8 cellular contexts compared by ENCODE assay signal in the genomic region with DNA sequence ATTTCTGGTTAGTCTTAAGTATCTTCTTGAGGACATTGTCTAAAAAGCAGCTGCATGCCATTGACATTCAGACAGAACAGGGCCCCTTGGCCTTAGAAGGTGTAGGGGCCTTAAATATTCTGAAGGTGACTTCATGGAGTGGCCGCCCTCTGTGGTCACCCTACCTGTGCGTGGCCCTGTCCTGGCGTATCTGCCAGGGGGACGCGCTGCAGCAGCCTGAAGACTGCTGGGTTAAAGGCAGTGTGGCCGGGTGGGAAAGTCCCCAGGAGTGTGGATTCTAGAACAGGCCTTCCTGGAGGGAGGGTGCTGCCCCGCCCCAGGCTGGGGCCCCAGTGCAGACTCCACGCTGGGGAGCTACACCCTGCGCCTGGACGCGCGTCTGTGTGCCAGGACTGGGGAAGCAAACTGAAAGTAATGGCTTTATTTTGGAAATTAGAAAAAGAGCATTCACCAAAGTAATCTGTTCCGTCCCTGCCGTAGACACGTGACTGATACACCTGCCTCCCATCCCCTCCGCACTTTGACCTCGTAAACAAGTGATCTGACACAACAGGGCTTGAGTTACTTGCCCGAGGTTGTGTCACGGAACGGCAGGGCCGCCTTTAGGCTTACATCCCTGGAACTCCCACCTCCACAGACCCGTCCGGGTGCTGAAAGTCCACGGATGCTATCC. TPM values are rescaled to one million over a fixed set of nuclear protein-coding genes. Genes with fewer than 3 reads are reported as not detected.
DNase-seq lines count a peak whose midpoint lies in the region; ATAC-seq and TF ChIP-seq lines count a peak whose summit lies in the region.

No MANE protein-coding gene starts in this region.

- H3K4me3 Mint-ChIP-seq in stimulated activated naive CD8-positive, alpha-beta T cell treated with anti-CD3 and anti-CD28 coated beads, Interleukin-15, amount 100 ng/mL, for 72 hours: peak overlapping the region; percentile 84

- H3K4me3 ChIP-seq in breast epithelium: peak overlapping the region; percentile 75 to 93 (median 89)

- no peak for TF ChIP-seq CTCF in breast epithelium (IDR thresholded peaks at IDR 0.05)

- no peaks in the 10 kb centered on the region for H3K36me3 ChIP-seq in breast epithelium

- H3K4me1 Mint-ChIP-seq in stimulated activated naive CD8-positive, alpha-beta T cell treated with anti-CD3 and anti-CD28 coated beads, Interleukin-15, amount 100 ng/mL, for 72 hours: peaks cover 52% of the 10 kb centered on the region

- peaks cover 4 to 7% of the 10 kb centered on the region in 2 donors for H3K4me1 ChIP-seq in breast epithelium

- TF ChIP-seq POLR2A in breast epithelium (IDR thresholded peaks at IDR 0.05): no peak

- ATAC-seq in stimulated activated naive CD8-positive, alpha-beta T cell treated with anti-CD3 and anti-CD28 coated beads, Interleukin-15, amount 100 ng/mL, for 72 hours: peak; percentile 77
- ATAC-seq in GM21423 (IDR thresholded peaks at IDR 0.05; ENCODE audit: unreplicated experiment): no peak

- H3K27me3 ChIP-seq in breast epithelium: no peaks in the 10 kb centered on the region

- peak; percentile 79 for DNase-seq in GM19240 (ENCODE audit: insufficient read length, low spot score)
- DNase-seq in T follicular helper cell (ENCODE audit: low read depth): peak; percentile 43
- DNase-seq in breast epithelium (ENCODE audit: low spot score in 2 of 2): no peak
- DNase-seq in lung microvascular endothelial cell (ENCODE audit: low read depth in 2 of 2): peak; percentile 35 to 36
- DNase-seq in stimulated activated naive CD8-positive, alpha-beta T cell treated with anti-CD3 and anti-CD28 coated beads, Interleukin-15, amount 100 ng/mL, for 72 hours: peak; percentile 28 to 59
- no peak for DNase-seq in T1000 (lab: John Stamatoyannopoulos, UW)
- no peak for DNase-seq in kidney glomerular epithelial cell (lab: John Stamatoyannopoulos, UW)

- intact Hi-C loops in breast epithelium (cut with DNase I; ENCODE audit: low total_unique reads): loop anchor here (5.0 kb wide), 1 partner anchor 71 kb away; no protein-coding TSS in a partner anchor

- H3K9me3 ChIP-seq in breast epithelium: no peaks in the 10 kb centered on the region

- peak overlapping the region; percentile 82 to 93 for H3K27ac ChIP-seq in breast epithelium

- no peaks in the 10 kb centered on the region for H3K9me3 Mint-ChIP-seq in stimulated activated naive CD8-positive, alpha-beta T cell treated with anti-CD3 and anti-CD28 coated beads, Interleukin-15, amount 100 ng/mL, for 72 hours

- H3K27ac Mint-ChIP-seq in stimulated activated naive CD8-positive, alpha-beta T cell treated with anti-CD3 and anti-CD28 coated beads, Interleukin-15, amount 100 ng/mL, for 72 hours: peak overlapping the region; percentile 85 to 89

- no peaks in the 10 kb centered on the region for H3K27me3 Mint-ChIP-seq in stimulated activated naive CD8-positive, alpha-beta T cell treated with anti-CD3 and anti-CD28 coated beads, Interleukin-15, amount 100 ng/mL, for 72 hours

RNA-seq across cellular contexts. Expression of a gene that starts 1.8 kb away (rescaled TPM):
- total RNA-seq in breast epithelium (10 to 100 TPM; 27.2 to 35.8 (median 28.2) TPM), lung microvascular endothelial cell (27.0 and 39.7 TPM in 2 replicates)

Comparison
In these comparisons a context has a peak if more than half of its experiments do, and no peak if none do; other contexts are left out.
1. DNase-seq: peak in GM19240 (single experiment), T follicular helper cell (single experiment), lung microvascular endothelial cell (2 of 2) and stimulated activated naive CD8-positive, alpha-beta T cell treated with anti-CD3 and anti-CD28 coated beads, Interleukin-15, amount 100 ng/mL, for 72 hours (2 of 2); none in breast epithelium (0 of 2), T1000 (single experiment) and kidney glomerular epithelial cell (single experiment).